ENCODE assay signal across 16 cellular contexts in genomic region chr22:22073769-22074561, GRCh38.
A peak's percentile ranks its signal among the peaks of the same experiment; 100 is the strongest.
DNase-seq lines count a peak whose midpoint lies in the region; ATAC-seq, FAIRE-seq and TF ChIP-seq lines count a peak whose summit lies in the region.
"Had no signal": no experiment of that assay in that cellular context is flagged by ENCODE, and none has a peak within 500 bp of the region (broad histone marks: within the 10 kb centered on the region; RNA-seq: fewer than 3 reads in every experiment).

No MANE protein-coding gene starts in this region.

- H3K27me3 Mint-ChIP-seq in chondrocyte (ENCODE audit: low read depth) (peaks cover 17% of the 10 kb centered on the region), osteocyte (ENCODE audit: unreplicated experiment) (peaks cover 37% of the 10 kb centered on the region)

- H3K4me2 ChIP-seq in A549, result peak overlapping the region; percentile 6; the same call in 1 of the 3 replicates
- H3K4me2 ChIP-seq in PC-3 (ENCODE audit: low read length), result no peak overlapping the region

- no peaks in the 10 kb centered on the region for H4K20me1 ChIP-seq in PC-3 (ENCODE audit: low read length)
- H4K20me1 ChIP-seq: BLaER1 treated with 17β-estradiol and CSF1 and Interleukin-3, amounts not matched to agents 10 nM and 100 nM had no signal

- no TSS peak for BruUV-seq in PC-3 (replicated peaks; lab: Mats Ljungman, UMichigan)

- H3K4me3 ChIP-seq in A549 (no peak overlapping the region), PC-3 (ENCODE audit: low read length) (no peak overlapping the region)
- H3K4me3 ChIP-seq: BLaER1 treated with 17β-estradiol and CSF1 and Interleukin-3, amounts not matched to agents 10 nM and 100 nM; SJSA1 had no signal

- H3K4me1 Mint-ChIP-seq in chondrocyte (ENCODE audit: low read depth) (peaks cover 52% of the 10 kb centered on the region), osteocyte (ENCODE audit: unreplicated experiment) (peaks cover 45% of the 10 kb centered on the region)

- no peaks in the 10 kb centered on the region for H3K9me3 Mint-ChIP-seq in chondrocyte (ENCODE audit: low read depth)
- no peaks in the 10 kb centered on the region for H3K9me3 Mint-ChIP-seq in osteocyte (ENCODE audit: unreplicated experiment)
- H3K9me3 Mint-ChIP-seq: CD8-positive, alpha-beta T cell had no signal

- FAIRE-seq in A549 (lab: Jason Lieb, UNC), result no peak
- FAIRE-seq: GM12891 had no signal

- POLR2A ChIA-PET in A549 (lab: Yijun Ruan, JAX), result no interaction called here
- POLR2A ChIA-PET in PC-3 (lab: Charles Lee; ENCODE audit: unreplicated experiment), result no interaction called here

- TF ChIP-seq CTCF in A549 (IDR thresholded peaks at IDR 0.05), result no peak
- TF ChIP-seq CTCF in chondrocyte (IDR thresholded peaks at IDR 0.05), result no peak
- no peak for TF ChIP-seq CTCF in osteocyte (IDR thresholded peaks at IDR 0.05)
- TF ChIP-seq CTCF in PC-3 (conservative IDR thresholded peaks at IDR 0.05; ENCODE audit: low read depth, low read length), result no peak

- no peak for TF ChIP-seq POLR2A in A549 (IDR thresholded peaks at IDR 0.05; ENCODE audit: low read length)

- H3K4me3 Mint-ChIP-seq in chondrocyte (ENCODE audit: unreplicated experiment) (no peak overlapping the region), osteocyte (ENCODE audit: unreplicated experiment) (no peak overlapping the region)
- H3K4me3 Mint-ChIP-seq: CD8-positive, alpha-beta T cell had no signal

- CTCF ChIA-PET in A549 (lab: Yijun Ruan, JAX), result interaction anchor here (0.8 to 1.4 kb wide), 2 partner anchors 12 to 37 kb away, joined by 3 read pairs; no protein-coding TSS in a partner anchor
- CTCF ChIA-PET in PC-3 (lab: Charles Lee), result no interaction called here

- H3K27ac ChIP-seq in A549 (peak overlapping the region in 1 of 2 experiments; percentile 10; a peak in 2 of 6 replicates), PC-3 (ENCODE audit: low read length) (no peak overlapping the region)
- H3K27ac ChIP-seq: SJSA1 had no signal

- ATAC-seq in A549 (no peak), PC-3 (no peak)
- ATAC-seq: CD8-positive, alpha-beta T cell; HCT116 had no signal

- intact Hi-C loops in PC-3 (cut with micrococcal nuclease), result no loop called here

- TF ChIP-seq EP300 in A549 (IDR thresholded peaks at IDR 0.05), result no peak

- no peaks in the 10 kb centered on the region for H3K79me2 ChIP-seq in PC-3 (ENCODE audit: low read length)

- H3F3A ChIP-seq in PC-3 (ENCODE audit: low read length, unreplicated experiment), result no peaks in the 10 kb centered on the region

- 63% methylated on average over 5 of the region's 5 CpGs for WGBS in A549 (ENCODE audit: missing lambda C conversion rate)

- no peak overlapping the region for H3K9ac ChIP-seq in PC-3 (ENCODE audit: low read length)
- H3K9ac ChIP-seq: BLaER1 treated with 17β-estradiol and CSF1 and Interleukin-3, amounts not matched to agents 10 nM and 100 nM had no signal

- H3K9me3 ChIP-seq in A549 (no peaks in the 10 kb centered on the region), PC-3 (ENCODE audit: low read length) (no peaks in the 10 kb centered on the region)
- H3K9me3 ChIP-seq: BLaER1 treated with 17β-estradiol and CSF1 and Interleukin-3, amounts not matched to agents 10 nM and 100 nM; SJSA1 had no signal

- H2AFZ ChIP-seq in PC-3 (ENCODE audit: low read length), result no peak overlapping the region

- no peaks in the 10 kb centered on the region for H3K9me2 ChIP-seq in PC-3 (replicated peaks; ENCODE audit: low read length)

- H3K27me3 ChIP-seq in PC-3 (ENCODE audit: low read length), result no peaks in the 10 kb centered on the region
- H3K27me3 ChIP-seq: BLaER1 treated with 17β-estradiol and CSF1 and Interleukin-3, amounts not matched to agents 10 nM and 100 nM had no signal

- H3K36me3 Mint-ChIP-seq in chondrocyte (ENCODE audit: low read depth) (no peaks in the 10 kb centered on the region), osteocyte (ENCODE audit: unreplicated experiment) (no peaks in the 10 kb centered on the region)
- H3K36me3 Mint-ChIP-seq: CD8-positive, alpha-beta T cell had no signal

- DNase-seq in A549 (ENCODE audit: low read depth in 1 of 2, low spot score in 1 of 2), result no peak
- peak; percentile 79 for DNase-seq in NCI-H2171 treated with DMSO at 0.1 percent for 48 hours (lab: John Stamatoyannopoulos, UW)
- no peak for DNase-seq in chondrocyte (ENCODE audit: low spot score)
- DNase-seq in osteocyte (ENCODE audit: extremely low spot score, unreplicated experiment), result peak; percentile 64
- no peak for DNase-seq in PC-3
- no peak for DNase-seq in stimulated activated CD4-positive, alpha-beta T cell treated with anti-CD3 and anti-CD28 coated beads, Interleukin-4, amount 100 ng/mL, for 1 hour
- DNase-seq in HuH-7.5 (ENCODE audit: low spot score), result no peak
- DNase-seq: CD8-positive, alpha-beta T cell; GOT3; NCI-H187 treated with DMSO at 0.1 percent for 48 hours; NCI-H345; NCI-H524 treated with DMSO at 0.1 percent for 48 hours had no signal

- H3K27ac Mint-ChIP-seq in chondrocyte (ENCODE audit: unreplicated experiment) (peak overlapping the region; percentile 10), osteocyte (ENCODE audit: unreplicated experiment) (peak overlapping the region; percentile 28)
- H3K27ac Mint-ChIP-seq: CD8-positive, alpha-beta T cell had no signal

- H3K36me3 ChIP-seq in PC-3 (ENCODE audit: low read depth, low read length), result no peaks in the 10 kb centered on the region
- H3K36me3 ChIP-seq: BLaER1 treated with 17β-estradiol and CSF1 and Interleukin-3, amounts not matched to agents 10 nM and 100 nM; SJSA1 had no signal

- TF ChIP-seq RAD21 in A549 (conservative IDR thresholded peaks at IDR 0.05 in 1 of 2, IDR thresholded peaks at IDR 0.05 in 1 of 2), result no peak

- H3K4me1 ChIP-seq in A549, result peaks cover 23% of the 10 kb centered on the region; the same call in 2 of the 3 replicates
- H3K4me1 ChIP-seq in PC-3 (ENCODE audit: insufficient read depth, low read length), result peaks cover 14% of the 10 kb centered on the region
- H3K4me1 ChIP-seq: SJSA1 had no signal

TF ChIP-seq in A549, 52 proteins besides CTCF, POLR2A, EP300 and RAD21:
- TF ChIP-seq NFE2L2 (conservative IDR thresholded peaks at IDR 0.05; ENCODE audit: low read length), result no peak
- TF ChIP-seq MAZ (IDR thresholded peaks at IDR 0.05; ENCODE audit: borderline replicate concordance, low read depth, low read length), result no peak
- TF ChIP-seq HMGXB4 (CRISPR knock-in tag; IDR thresholded peaks at IDR 0.05; ENCODE audit: borderline replicate concordance), result no peak
- TF ChIP-seq JUNB (IDR thresholded peaks at IDR 0.05), result no peak
- TF ChIP-seq ELK1 (IDR thresholded peaks at IDR 0.05; ENCODE audit: low read depth, low read length), result no peak
- TF ChIP-seq, protein P1, sequence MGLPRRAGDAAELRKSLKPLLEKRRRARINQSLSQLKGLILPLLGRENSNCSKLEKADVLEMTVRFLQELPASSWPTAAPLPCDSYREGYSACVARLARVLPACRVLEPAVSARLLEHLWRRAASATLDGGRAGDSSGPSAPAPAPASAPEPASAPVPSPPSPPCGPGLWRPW (IDR thresholded peaks at IDR 0.05), result no peak
- no peak for TF ChIP-seq NR3C1 (IDR thresholded peaks at IDR 0.05)
- no peak for TF ChIP-seq HOXA7 (CRISPR knock-in tag; IDR thresholded peaks at IDR 0.05)
- no peak for TF ChIP-seq HOXB13 (CRISPR knock-in tag; IDR thresholded peaks at IDR 0.05; ENCODE audit: low read depth)
- TF ChIP-seq RNF2 (IDR thresholded peaks at IDR 0.05; ENCODE audit: borderline replicate concordance, low read depth), result no peak
- no peak for TF ChIP-seq USF2 (IDR thresholded peaks at IDR 0.05)
- TF ChIP-seq SREBF2 (IDR thresholded peaks at IDR 0.05), result no peak

Comparison
In these comparisons a context has a peak if more than half of its experiments do, and no peak if none do; other contexts are left out.
1. DNase-seq: peak in NCI-H2171 treated with DMSO at 0.1 percent for 48 hours (single experiment) and osteocyte (single experiment); none in A549 (0 of 2), chondrocyte (single experiment), PC-3 (single experiment), stimulated activated CD4-positive, alpha-beta T cell treated with anti-CD3 and anti-CD28 coated beads, Interleukin-4, amount 100 ng/mL, for 1 hour (single experiment) and HuH-7.5 (single experiment).